ENCODE assay signal across 16 cellular contexts in genomic region chr14:50340945-50341344, GRCh38. TPM values are rescaled to one million over a fixed set of nuclear protein-coding genes. Genes with fewer than 3 reads are reported as not detected.
A peak's percentile ranks its signal among the peaks of the same experiment; 100 is the strongest.
DNase-seq lines count a peak whose midpoint lies in the region; ATAC-seq and TF ChIP-seq lines count a peak whose summit lies in the region.
"Had no signal": no experiment of that assay in that cellular context is flagged by ENCODE, and none has a peak within 500 bp of the region (broad histone marks: within the 10 kb centered on the region; RNA-seq: fewer than 3 reads in every experiment).

No MANE protein-coding gene starts in this region.

- no TSS peak for BruUV-seq in PC-3 (replicated peaks; lab: Mats Ljungman, UMichigan)

- H3K4me3 Mint-ChIP-seq in activated CD8-positive, alpha-beta T cell treated with anti-CD3 and anti-CD28 coated beads for 36 hours = no peak overlapping the region
- H3K4me3 Mint-ChIP-seq in activated CD8-positive, alpha-beta T cell treated with anti-CD3 and anti-CD28 coated beads, Interleukin-2, amount 10 ng/mL, durations not matched to agents 7 days and 5 days = no peak overlapping the region
- no peak overlapping the region for H3K4me3 Mint-ChIP-seq in naive thymus-derived CD8-positive, alpha-beta T cell
- H3K4me3 Mint-ChIP-seq: activated CD4-positive, alpha-beta T cell treated with anti-CD3 and anti-CD28 coated beads, Interleukin-2, amount 10 ng/mL, durations not matched to agents 7 days and 5 days had no signal

- no peak overlapping the region for H3K9ac ChIP-seq in PC-3 (ENCODE audit: low read length)
- H3K9ac ChIP-seq: parathyroid adenoma had no signal

- no peaks in the 10 kb centered on the region for H3K36me3 ChIP-seq in PC-3 (ENCODE audit: low read depth, low read length)
- H3K36me3 ChIP-seq: HAP-1 had no signal

- H3K27me3 Mint-ChIP-seq in activated CD8-positive, alpha-beta T cell treated with anti-CD3 and anti-CD28 coated beads for 36 hours = no peaks in the 10 kb centered on the region
- H3K27me3 Mint-ChIP-seq in activated CD8-positive, alpha-beta T cell treated with anti-CD3 and anti-CD28 coated beads, Interleukin-2, amount 10 ng/mL, durations not matched to agents 7 days and 5 days (ENCODE audit: low read depth) = no peaks in the 10 kb centered on the region
- H3K27me3 Mint-ChIP-seq in naive thymus-derived CD8-positive, alpha-beta T cell = no peaks in the 10 kb centered on the region
- H3K27me3 Mint-ChIP-seq: activated CD4-positive, alpha-beta T cell treated with anti-CD3 and anti-CD28 coated beads, Interleukin-2, amount 10 ng/mL, durations not matched to agents 7 days and 5 days had no signal

- H3K4me3 ChIP-seq in PC-3 (ENCODE audit: low read length) (no peak overlapping the region), epithelial cell of proximal tubule (ENCODE audit: low read depth, low read length) (no peak overlapping the region)
- H3K4me3 ChIP-seq: HAP-1 had no signal

- H3K27me3 ChIP-seq in PC-3 (ENCODE audit: low read length) = no peaks in the 10 kb centered on the region

- no peak overlapping the region for H3K27ac Mint-ChIP-seq in activated CD8-positive, alpha-beta T cell treated with anti-CD3 and anti-CD28 coated beads for 36 hours
- H3K27ac Mint-ChIP-seq in activated CD8-positive, alpha-beta T cell treated with anti-CD3 and anti-CD28 coated beads, Interleukin-2, amount 10 ng/mL, durations not matched to agents 7 days and 5 days = no peak overlapping the region
- peak overlapping the region in 1 of 10 donors; percentile 22 for H3K27ac Mint-ChIP-seq in naive thymus-derived CD8-positive, alpha-beta T cell
- H3K27ac Mint-ChIP-seq: activated CD4-positive, alpha-beta T cell treated with anti-CD3 and anti-CD28 coated beads, Interleukin-2, amount 10 ng/mL, durations not matched to agents 7 days and 5 days had no signal

- no peak overlapping the region for H3K27ac ChIP-seq in PC-3 (ENCODE audit: low read length)
- H3K27ac ChIP-seq: parathyroid adenoma had no signal

- H3K9me2 ChIP-seq in PC-3 (replicated peaks; ENCODE audit: low read length) = no peaks in the 10 kb centered on the region

- H3K79me2 ChIP-seq in PC-3 (ENCODE audit: low read length) = no peaks in the 10 kb centered on the region
- H3K79me2 ChIP-seq: parathyroid adenoma had no signal

- no peak for TF ChIP-seq CTCF in activated CD8-positive, alpha-beta T cell treated with anti-CD3 and anti-CD28 coated beads for 36 hours (IDR thresholded peaks at IDR 0.05)
- peak; percentile 50; the same call in 1 of the 2 replicates for TF ChIP-seq CTCF in PC-3 (conservative IDR thresholded peaks at IDR 0.05; ENCODE audit: low read depth, low read length)
- TF ChIP-seq CTCF in epithelial cell of proximal tubule (conservative IDR thresholded peaks at IDR 0.05; ENCODE audit: low read depth, low read length) = peak; percentile 40

- H3K9me3 ChIP-seq in PC-3 (ENCODE audit: low read length) = no peaks in the 10 kb centered on the region
- H3K9me3 ChIP-seq: HAP-1 had no signal

- no peak overlapping the region for H3K4me2 ChIP-seq in PC-3 (ENCODE audit: low read length)

- intact Hi-C loops in activated CD8-positive, alpha-beta T cell treated with anti-CD3 and anti-CD28 coated beads for 36 hours (cut with micrococcal nuclease) = no loop called here
- intact Hi-C loops in PC-3 (cut with micrococcal nuclease) = loop anchor here (5.0 kb wide), 2 partner anchors 56 to 111 kb away; partner anchors contain the start of gene CDKL1
- intact Hi-C loops in Right ventricle myocardium superior (cut with DNase I) = no loop called here

- peaks cover 16% of the 10 kb centered on the region for H3K4me1 ChIP-seq in PC-3 (ENCODE audit: insufficient read depth, low read length)
- H3K4me1 ChIP-seq: parathyroid adenoma had no signal

- no peak for ATAC-seq in activated CD8-positive, alpha-beta T cell treated with anti-CD3 and anti-CD28 coated beads for 36 hours
- ATAC-seq in activated CD8-positive, alpha-beta T cell treated with anti-CD3 and anti-CD28 coated beads, Interleukin-2, amount 10 ng/mL, durations not matched to agents 7 days and 5 days = no peak
- ATAC-seq in PC-3 = no peak
- no peak for ATAC-seq in GM21825 (IDR thresholded peaks at IDR 0.05; ENCODE audit: unreplicated experiment)
- no peak for ATAC-seq in naive thymus-derived CD8-positive, alpha-beta T cell
- no peak for ATAC-seq in Right ventricle myocardium superior (ENCODE audit: poor library complexity)

- no peaks in the 10 kb centered on the region for H3K9me3 Mint-ChIP-seq in activated CD8-positive, alpha-beta T cell treated with anti-CD3 and anti-CD28 coated beads for 36 hours
- no peaks in the 10 kb centered on the region for H3K9me3 Mint-ChIP-seq in activated CD8-positive, alpha-beta T cell treated with anti-CD3 and anti-CD28 coated beads, Interleukin-2, amount 10 ng/mL, durations not matched to agents 7 days and 5 days (ENCODE audit: insufficient read depth)
- no peaks in the 10 kb centered on the region for H3K9me3 Mint-ChIP-seq in naive thymus-derived CD8-positive, alpha-beta T cell
- H3K9me3 Mint-ChIP-seq: activated CD4-positive, alpha-beta T cell treated with anti-CD3 and anti-CD28 coated beads, Interleukin-2, amount 10 ng/mL, durations not matched to agents 7 days and 5 days had no signal

- DNase-seq in activated CD8-positive, alpha-beta T cell treated with anti-CD3 and anti-CD28 coated beads for 36 hours = peak; percentile 18
- DNase-seq in activated CD8-positive, alpha-beta T cell treated with anti-CD3 and anti-CD28 coated beads, Interleukin-2, amount 10 ng/mL, durations not matched to agents 7 days and 5 days = no peak
- no peak for DNase-seq in PC-3
- DNase-seq in epithelial cell of proximal tubule (ENCODE audit: low read depth) = no peak
- DNase-seq in naive thymus-derived CD8-positive, alpha-beta T cell = no peak
- no peak for DNase-seq in Right ventricle myocardium superior
- no peak for DNase-seq in stimulated activated CD8-positive, alpha-beta memory T cell treated with anti-CD3 and anti-CD28 coated beads, Interleukin-4, amount 100 ng/mL, for 48 hours
- DNase-seq: activated CD4-positive, alpha-beta T cell treated with anti-CD3 and anti-CD28 coated beads, Interleukin-2, amount 10 ng/mL, durations not matched to agents 7 days and 5 days; anterior cingulate cortex; foreskin melanocyte; MV-4-11; NCI-H446; T-helper 2 cell had no signal

- H4K20me1 ChIP-seq in PC-3 (ENCODE audit: low read length) = no peaks in the 10 kb centered on the region

- CTCF ChIA-PET in activated CD8-positive, alpha-beta T cell treated with anti-CD3 and anti-CD28 coated beads for 36 hours (lab: Charles Lee) = interaction anchor here (0.6 to 3.1 kb wide), 3 partner anchors 12 to 109 kb away, joined by 4 to 15 read pairs (median 5); no protein-coding TSS in a partner anchor
- CTCF ChIA-PET in activated CD8-positive, alpha-beta T cell treated with anti-CD3 and anti-CD28 coated beads, Interleukin-2, amount 10 ng/mL, durations not matched to agents 7 days and 5 days (lab: Charles Lee) = interaction anchor here (0.8 to 1.5 kb wide), 5 partner anchors 9 to 23 kb away, joined by 3 to 5 read pairs (median 3); no protein-coding TSS in a partner anchor
- CTCF ChIA-PET in PC-3 (lab: Charles Lee) = interaction anchor here (0.6 kb wide), 1 partner anchor 187 kb away, joined by 14 read pairs; no protein-coding TSS in a partner anchor

- POLR2A ChIA-PET in activated CD8-positive, alpha-beta T cell treated with anti-CD3 and anti-CD28 coated beads for 36 hours (lab: Charles Lee) = interaction anchor here (0.7 kb wide), 1 partner anchor 205 kb away, joined by 3 read pairs; no protein-coding TSS in a partner anchor
- POLR2A ChIA-PET in activated CD8-positive, alpha-beta T cell treated with anti-CD3 and anti-CD28 coated beads, Interleukin-2, amount 10 ng/mL, durations not matched to agents 7 days and 5 days (lab: Charles Lee) = interaction anchor here (0.6 kb wide), 1 partner anchor 20 kb away, joined by 4 read pairs; no protein-coding TSS in a partner anchor
- POLR2A ChIA-PET in PC-3 (lab: Charles Lee; ENCODE audit: unreplicated experiment) = no interaction called here
- POLR2A ChIA-PET in naive thymus-derived CD8-positive, alpha-beta T cell (lab: Charles Lee) = interaction anchor here (0.7 kb wide), 1 partner anchor 8 kb away, joined by 3 read pairs; no protein-coding TSS in a partner anchor

- H2AFZ ChIP-seq in PC-3 (ENCODE audit: low read length) = no peak overlapping the region
- H2AFZ ChIP-seq: parathyroid adenoma had no signal

- H3F3A ChIP-seq in PC-3 (ENCODE audit: low read length, unreplicated experiment) = no peaks in the 10 kb centered on the region

- H3K4me1 Mint-ChIP-seq in activated CD8-positive, alpha-beta T cell treated with anti-CD3 and anti-CD28 coated beads for 36 hours (ENCODE audit: low read depth) = peaks cover 33% of the 10 kb centered on the region
- peaks cover 28% of the 10 kb centered on the region for H3K4me1 Mint-ChIP-seq in activated CD8-positive, alpha-beta T cell treated with anti-CD3 and anti-CD28 coated beads, Interleukin-2, amount 10 ng/mL, durations not matched to agents 7 days and 5 days (ENCODE audit: low read depth)
- peaks cover 4 to 30% (median 17%) of the 10 kb centered on the region in 4 donors for H3K4me1 Mint-ChIP-seq in naive thymus-derived CD8-positive, alpha-beta T cell

- no peaks in the 10 kb centered on the region for H3K36me3 Mint-ChIP-seq in activated CD8-positive, alpha-beta T cell treated with anti-CD3 and anti-CD28 coated beads for 36 hours (ENCODE audit: low read depth)
- peaks cover 12% of the 10 kb centered on the region for H3K36me3 Mint-ChIP-seq in activated CD8-positive, alpha-beta T cell treated with anti-CD3 and anti-CD28 coated beads, Interleukin-2, amount 10 ng/mL, durations not matched to agents 7 days and 5 days (ENCODE audit: low read depth)
- peaks cover 0 to 5% (median 4%) of the 10 kb centered on the region in 3 donors for H3K36me3 Mint-ChIP-seq in naive thymus-derived CD8-positive, alpha-beta T cell

RNA-seq across cellular contexts. Expression of gene DMAC2L, which starts 28.8 kb away (rescaled TPM):
- 10 to 100 TPM; 15.5 to 17.6 TPM for total RNA-seq in activated CD8-positive, alpha-beta T cell treated with anti-CD3 and anti-CD28 coated beads for 36 hours
- total RNA-seq in activated CD8-positive, alpha-beta T cell treated with anti-CD3 and anti-CD28 coated beads, Interleukin-2, amount 10 ng/mL, durations not matched to agents 7 days and 5 days = 10 to 100 TPM; 14.9 to 18.6 TPM
- total RNA-seq in PC-3 (2014; rRNA removed) (2.3 and 18.1 TPM in 2 replicates), epithelial cell of proximal tubule (5.4 and 9.5 TPM in 2 replicates), Right ventricle myocardium superior (25.4 TPM)
- 10 to 100 TPM; 21.7 to 22.2 TPM for total RNA-seq in naive thymus-derived CD8-positive, alpha-beta T cell
- 10 to 100 TPM; 15.7 to 19.4 (median 18.7) TPM for polyA plus RNA-seq in naive thymus-derived CD8-positive, alpha-beta T cell

RNA-seq across cellular contexts. Expression of gene L2HGDH, which starts 28.9 kb away (rescaled TPM):
- total RNA-seq in activated CD8-positive, alpha-beta T cell treated with anti-CD3 and anti-CD28 coated beads for 36 hours = 10 to 100 TPM; 18.4 to 18.8 TPM
- 10 to 100 TPM; 12.7 to 13.6 TPM for total RNA-seq in activated CD8-positive, alpha-beta T cell treated with anti-CD3 and anti-CD28 coated beads, Interleukin-2, amount 10 ng/mL, durations not matched to agents 7 days and 5 days
- total RNA-seq in PC-3 (2014; rRNA removed) = 27.8 and 41.6 TPM in 2 replicates
- total RNA-seq in epithelial cell of proximal tubule = 4.0 and 6.1 TPM in 2 replicates
- 1 to 10 TPM; 5.0 to 6.5 TPM for total RNA-seq in naive thymus-derived CD8-positive, alpha-beta T cell
- polyA plus RNA-seq in naive thymus-derived CD8-positive, alpha-beta T cell = 1 to 10 TPM; 2.8 to 5.6 (median 5.3) TPM
- 13.2 TPM for total RNA-seq in Right ventricle myocardium superior

RNA-seq across cellular contexts. Expression of gene CDKL1, which starts 55.7 kb away (rescaled TPM):
- 1 to 10 TPM; 3.3 to 7.7 TPM for total RNA-seq in activated CD8-positive, alpha-beta T cell treated with anti-CD3 and anti-CD28 coated beads for 36 hours
- 10 to 100 TPM in 1 of 2 experiments, 1 to 10 TPM in 1; 8.1 to 12.0 TPM for total RNA-seq in activated CD8-positive, alpha-beta T cell treated with anti-CD3 and anti-CD28 coated beads, Interleukin-2, amount 10 ng/mL, durations not matched to agents 7 days and 5 days
- 7.1 and 14.4 TPM in 2 replicates for total RNA-seq in PC-3 (2014; rRNA removed)
- 23.0 and 47.4 TPM in 2 replicates for total RNA-seq in epithelial cell of proximal tubule
- total RNA-seq in naive thymus-derived CD8-positive, alpha-beta T cell = 1 to 10 TPM; 3.9 to 7.0 TPM
- 1 to 10 TPM in 2 of 3 donors, under 1 TPM in 1; 0.90 to 9.0 (median 1.5) TPM for polyA plus RNA-seq in naive thymus-derived CD8-positive, alpha-beta T cell
- 1.4 TPM for total RNA-seq in Right ventricle myocardium superior
